In genomic region chr2:164060031-164060430, GRCh38 we compare ENCODE assay signal across 23 cellular contexts.
DNase-seq lines count a peak whose midpoint lies in the region; ATAC-seq and TF ChIP-seq lines count a peak whose summit lies in the region.
"Had no signal": no experiment of that assay in that cellular context is flagged by ENCODE, and none has a peak within 500 bp of the region (broad histone marks: within the 10 kb centered on the region; RNA-seq: fewer than 3 reads in every experiment).

No MANE protein-coding gene starts in this region.

- no peak overlapping the region for H3K4me3 Mint-ChIP-seq in naive thymus-derived CD8-positive, alpha-beta T cell
- H3K4me3 Mint-ChIP-seq: B cell; CD4-positive, alpha-beta T cell; CD8-positive, alpha-beta T cell had no signal

- no peak for TF ChIP-seq CTCF in left ventricle myocardium inferior (IDR thresholded peaks at IDR 0.05; ENCODE audit: borderline replicate concordance)

- in situ Hi-C loops in SK-MEL-5 (cut with HindIII; ENCODE audit: low pct_unique_long_range_greater_than_20kb, low sequenced_read_pairs): no loop called here

- H3K9me3 Mint-ChIP-seq in naive thymus-derived CD8-positive, alpha-beta T cell: peaks cover 0 to 6% (median 0%) of the 10 kb centered on the region in 9 donors
- H3K9me3 Mint-ChIP-seq: CD4-positive, alpha-beta T cell had no signal

- H3K36me3 ChIP-seq in left ventricle myocardium inferior: no peaks in the 10 kb centered on the region
- H3K36me3 ChIP-seq: BLaER1 treated with 17β-estradiol and CSF1 and Interleukin-3, amounts not matched to agents 10 nM and 100 nM had no signal

- H3K4me1 ChIP-seq in left ventricle myocardium inferior: no peaks in the 10 kb centered on the region
- H3K4me1 ChIP-seq: A549; BLaER1 treated with 17β-estradiol and CSF1 and Interleukin-3, amounts not matched to agents 10 nM and 100 nM had no signal

- H3K27me3 Mint-ChIP-seq in naive thymus-derived CD8-positive, alpha-beta T cell: no peaks in the 10 kb centered on the region
- H3K27me3 Mint-ChIP-seq: B cell; CD4-positive, alpha-beta T cell had no signal

- H3K36me3 Mint-ChIP-seq in naive thymus-derived CD8-positive, alpha-beta T cell: no peaks in the 10 kb centered on the region
- H3K36me3 Mint-ChIP-seq: CD8-positive, alpha-beta T cell had no signal

- no peaks in the 10 kb centered on the region for H3K4me1 Mint-ChIP-seq in naive thymus-derived CD8-positive, alpha-beta T cell
- H3K4me1 Mint-ChIP-seq: B cell had no signal

- no peaks in the 10 kb centered on the region for H3K9me3 ChIP-seq in left ventricle myocardium inferior (replicated peaks)
- H3K9me3 ChIP-seq: A549; BLaER1 treated with 17β-estradiol and CSF1 and Interleukin-3, amounts not matched to agents 10 nM and 100 nM had no signal

- no peak overlapping the region for H3K4me3 ChIP-seq in left ventricle myocardium inferior
- H3K4me3 ChIP-seq: A549; BLaER1 treated with 17β-estradiol and CSF1 and Interleukin-3, amounts not matched to agents 10 nM and 100 nM had no signal

- no peak overlapping the region for H3K27ac Mint-ChIP-seq in naive thymus-derived CD8-positive, alpha-beta T cell
- H3K27ac Mint-ChIP-seq: B cell; CD4-positive, alpha-beta T cell; CD8-positive, alpha-beta T cell had no signal

- H3K27me3 ChIP-seq in left ventricle myocardium inferior (ENCODE audit: low read depth): no peaks in the 10 kb centered on the region
- H3K27me3 ChIP-seq: BLaER1 treated with 17β-estradiol and CSF1 and Interleukin-3, amounts not matched to agents 10 nM and 100 nM had no signal

- POLR2A ChIA-PET in naive thymus-derived CD8-positive, alpha-beta T cell (lab: Charles Lee): no interaction called here

- no peak overlapping the region for H3K27ac ChIP-seq in left ventricle myocardium inferior (replicated peaks)
- H3K27ac ChIP-seq: 22Rv1; A549; BLaER1 treated with 17β-estradiol and CSF1 and Interleukin-3, amounts not matched to agents 10 nM and 100 nM; C4-2B had no signal

- intact Hi-C loops in left ventricle myocardium inferior (cut with micrococcal nuclease): loop anchor here (10.0 kb wide), 1 partner anchor 715 kb away; no protein-coding TSS in a partner anchor

- ATAC-seq in naive thymus-derived CD8-positive, alpha-beta T cell: no peak
- ATAC-seq: A549; CD8-positive, alpha-beta T cell had no signal

- DNase-seq in COLO829 (ENCODE audit: low spot score): peak; percentile 55
- DNase-seq in SK-MEL-5 (ENCODE audit: low read depth, low spot score): peak; percentile 65
- DNase-seq in epidermal melanocyte (ENCODE audit: insufficient read length, low spot score): peak; percentile 24
- peak; percentile 16 for DNase-seq in globus pallidus (ENCODE audit: low spot score)
- DNase-seq in naive thymus-derived CD8-positive, alpha-beta T cell: no peak
- no peak for DNase-seq in stimulated activated CD4-positive, alpha-beta T cell treated with anti-CD3 and anti-CD28 coated beads, Interleukin-2, amount 100 ng/mL, for 48 hours
- no peak for DNase-seq in left ventricle myocardium inferior
- DNase-seq: AML-193; CD4-positive, alpha-beta T cell; CD8-positive, alpha-beta T cell; COR-L47; DMS 273 treated with DMSO at 0.1 percent for 48 hours; DMS153; DMS53; DMS79; DND-41; EL; GDM1 had no signal

Comparison
In these comparisons a context has a peak if more than half of its experiments do, and no peak if none do; other contexts are left out.
1. DNase-seq: peak in COLO829 (single experiment), SK-MEL-5 (single experiment), epidermal melanocyte (single experiment) and globus pallidus (single experiment); none in naive thymus-derived CD8-positive, alpha-beta T cell (0 of 10), stimulated activated CD4-positive, alpha-beta T cell treated with anti-CD3 and anti-CD28 coated beads, Interleukin-2, amount 100 ng/mL, for 48 hours (0 of 2) and left ventricle myocardium inferior (single experiment).